Comparison of ENCODE assay signal across 10 cellular contexts in the genomic region with DNA sequence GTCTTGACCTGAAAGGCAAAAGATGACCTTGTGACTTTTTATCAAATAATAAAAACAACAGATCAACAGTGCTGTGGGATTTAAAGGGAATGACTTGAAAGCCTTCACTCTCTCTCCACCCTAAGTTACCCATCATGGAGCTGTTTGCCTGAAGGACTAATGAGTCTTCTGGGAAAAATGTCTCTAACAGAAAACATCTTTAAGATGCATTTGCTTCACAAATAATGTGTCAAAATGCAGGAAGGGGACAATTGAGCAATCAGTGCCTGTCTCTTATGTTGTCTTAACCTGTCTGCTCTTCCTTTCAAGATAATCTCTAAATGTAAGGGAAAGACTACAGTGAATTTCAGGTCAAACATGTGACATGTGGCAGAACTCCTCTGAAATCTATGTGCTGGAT.
"Had no signal": no experiment of that assay in that cellular context is flagged by ENCODE, and none has a peak within 500 bp of the region (broad histone marks: within the 10 kb centered on the region; RNA-seq: fewer than 3 reads in every experiment).

No MANE protein-coding gene starts in this region.

- H3K27ac Mint-ChIP-seq: IgD-negative memory B cell had no signal

- H3K4me2 ChIP-seq: KMS-11 had no signal

- DNase-seq: IMR-90, Karpas-422, KBM-7, KG1 had no signal

- ATAC-seq: HepG2, K562 had no signal

- H3K4me3 ChIP-seq: K562 had no signal

- H3K9ac ChIP-seq: KMS-11 had no signal

- H3K4me1 Mint-ChIP-seq: IgD-negative memory B cell had no signal

- FAIRE-seq: HepG2, HTR-8/SVneo, K562 had no signal

- H3K27me3 Mint-ChIP-seq: IgD-negative memory B cell had no signal

- H3K27ac ChIP-seq: HL-60, KMS-11 had no signal

- H3K36me3 Mint-ChIP-seq: IgD-negative memory B cell had no signal

- H3K4me3 Mint-ChIP-seq: IgD-negative memory B cell had no signal
